Comparison of ENCODE assay signal across 10 cellular contexts in the genomic region with DNA sequence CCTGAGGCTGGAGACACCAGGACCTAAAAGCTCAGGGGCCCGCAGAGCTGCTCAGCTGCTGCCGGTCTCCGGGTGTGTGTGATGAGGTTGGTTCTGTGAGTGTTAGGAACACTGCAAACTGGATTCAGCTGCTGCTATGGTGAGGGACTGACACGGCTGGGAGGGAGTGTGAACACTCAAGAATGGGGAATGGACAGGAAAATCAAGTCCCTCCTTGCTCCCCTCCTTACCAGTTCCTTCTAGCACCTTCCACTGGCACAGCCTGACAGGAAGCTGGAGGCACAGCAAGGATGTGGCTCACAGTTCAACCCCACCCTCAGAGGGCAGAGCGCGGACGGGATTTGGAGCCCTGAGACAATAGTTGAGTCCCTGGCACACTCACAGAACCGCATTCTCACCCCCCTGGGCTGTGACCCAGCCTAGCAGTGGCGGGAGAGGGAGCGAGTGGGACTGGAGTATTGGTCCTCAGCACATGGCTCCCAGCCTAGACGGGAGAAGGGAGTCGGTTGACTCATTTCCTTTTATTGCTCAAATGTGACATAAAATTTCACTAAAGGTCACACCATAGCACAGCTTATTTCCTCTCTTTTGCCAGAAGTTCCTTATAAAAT. TPM values are rescaled to one million over a fixed set of nuclear protein-coding genes. Genes with fewer than 3 reads are reported as not detected.
DNase-seq lines count a peak whose midpoint lies in the region; ATAC-seq and TF ChIP-seq lines count a peak whose summit lies in the region.
"Had no signal": no experiment of that assay in that cellular context is flagged by ENCODE, and none has a peak within 500 bp of the region (broad histone marks: within the 10 kb centered on the region; RNA-seq: fewer than 3 reads in every experiment).

No MANE protein-coding gene starts in this region.

- H3K27me3 ChIP-seq in lower lobe of right lung (ENCODE audit: low read depth), result no peaks in the 10 kb centered on the region
- peaks cover 0 to 1% of the 10 kb centered on the region in 2 donors for H3K27me3 ChIP-seq in tibial artery

- in situ Hi-C loops in KBM-7 (cut with MboI; ENCODE audit: low pct_unique_long_range_greater_than_20kb, low sequenced_read_pairs), result no loop called here

- peak overlapping the region in 1 of 2 donors; percentile 74 for H3K27ac ChIP-seq in coronary artery
- H3K27ac ChIP-seq in lower lobe of right lung, result peak overlapping the region; percentile 69
- H3K27ac ChIP-seq in tibial artery, result peak overlapping the region; percentile 43 to 49
- H3K27ac ChIP-seq in OCI-LY7 (ENCODE audit: low read depth, low read length, poor library complexity, severe bottlenecking), result no peak overlapping the region

- no peak overlapping the region for H2AFZ ChIP-seq in OCI-LY7 (ENCODE audit: low read length)

- H3K9me2 ChIP-seq in OCI-LY7 (ENCODE audit: insufficient read depth, low read length), result no peaks in the 10 kb centered on the region

- intact Hi-C loops in lower lobe of right lung (cut with DNase I), result no loop called here
- intact Hi-C loops in tibial artery (cut with DNase I; ENCODE audit: low total_unique reads), result loop anchor here (10.0 kb wide), 1 partner anchor 291 kb away; a partner anchor contains a TSS
- intact Hi-C loops in OCI-LY7 (cut with micrococcal nuclease; ENCODE audit: unreplicated experiment), result no loop called here

- no peak overlapping the region for H3K4me2 ChIP-seq in OCI-LY7 (ENCODE audit: low read length)

- H3K36me3 ChIP-seq in lower lobe of right lung, result no peaks in the 10 kb centered on the region
- H3K36me3 ChIP-seq in tibial artery, result no peaks in the 10 kb centered on the region
- H3K36me3 ChIP-seq in OCI-LY7 (ENCODE audit: insufficient read depth, low read length), result no peaks in the 10 kb centered on the region

- H3K4me1 ChIP-seq in lower lobe of right lung (peaks cover 24% of the 10 kb centered on the region), tibial artery (peaks cover 0 to 17% (median 7%) of the 10 kb centered on the region in 4 donors), OCI-LY7 (ENCODE audit: insufficient read depth, low read length, poor library complexity, severe bottlenecking) (no peaks in the 10 kb centered on the region)

- CTCF ChIA-PET in OCI-LY7 (lab: Charles Lee; ENCODE audit: unreplicated experiment), result no interaction called here

- POLR2A ChIA-PET in OCI-LY7 (lab: Charles Lee), result no interaction called here

- BruUV-seq in OCI-LY7 (replicated peaks; lab: Mats Ljungman, UMichigan), result no TSS peak

- DNase-seq in KBM-7 (peak; percentile 13), coronary artery (ENCODE audit: low spot score) (peak; percentile 87), lower lobe of right lung (peak; percentile 76), tibial artery (peak; percentile 85 to 87), NCI-H2081 treated with DMSO at 0.1 percent for 48 hours (lab: John Stamatoyannopoulos, UW) (no peak), OCI-LY7 (ENCODE audit: low spot score) (no peak)
- DNase-seq: stimulated activated CD4-positive, alpha-beta T cell treated with anti-CD3 and anti-CD28 coated beads, Interleukin-1b, Interleukin-23, amount 100 ng/mL, for 48 hours had no signal

- H3K79me2 ChIP-seq in OCI-LY7 (ENCODE audit: insufficient read depth, low read depth, low read length), result no peaks in the 10 kb centered on the region

- H3K4me3 ChIP-seq in coronary artery (peak overlapping the region; percentile 63), lower lobe of right lung (no peak overlapping the region), tibial artery (no peak overlapping the region), OCI-LY7 (ENCODE audit: low read depth, low read length, poor library complexity, severe bottlenecking) (no peak overlapping the region)

- H3K9me3 ChIP-seq in lower lobe of right lung (no peaks in the 10 kb centered on the region), tibial artery (no peaks in the 10 kb centered on the region), OCI-LY7 (ENCODE audit: low read length) (no peaks in the 10 kb centered on the region)

- H4K20me1 ChIP-seq in OCI-LY7 (ENCODE audit: insufficient read depth, low read length), result no peaks in the 10 kb centered on the region

- TF ChIP-seq CTCF in coronary artery (IDR thresholded peaks at IDR 0.05), result no peak
- TF ChIP-seq CTCF in lower lobe of right lung (IDR thresholded peaks at IDR 0.05), result no peak
- TF ChIP-seq CTCF in tibial artery (IDR thresholded peaks at IDR 0.05), result no peak
- no peak for TF ChIP-seq CTCF in OCI-LY7 (conservative IDR thresholded peaks at IDR 0.05; ENCODE audit: low read length)

- ATAC-seq in lower lobe of right lung (peak; percentile 85 to 88), GM21717 (IDR thresholded peaks at IDR 0.05; ENCODE audit: unreplicated experiment) (no peak), GM18868 (IDR thresholded peaks at IDR 0.05; ENCODE audit: unreplicated experiment) (no peak)

RNA-seq across cellular contexts. Expression of a gene that starts 42.5 kb away (rescaled TPM):
- total RNA-seq in lower lobe of right lung, result not detected
- not detected in 2 replicates for total RNA-seq in OCI-LY7 (2014; rRNA removed; shearing (Covaris generic))
- not detected in 2 replicates for total RNA-seq in OCI-LY7 (2022)
- total RNA-seq: epithelial cell of proximal tubule had no signal

Comparison
In these comparisons a context has a peak if more than half of its experiments do, and no peak if none do; other contexts are left out.
1. DNase-seq: peak in KBM-7 (single experiment), coronary artery (single experiment), lower lobe of right lung (single experiment) and tibial artery (2 of 2); none in NCI-H2081 treated with DMSO at 0.1 percent for 48 hours (single experiment) and OCI-LY7 (single experiment).
2. ATAC-seq: peak in lower lobe of right lung (2 of 2); none in GM21717 (single experiment) and GM18868 (single experiment).